23 cellular contexts compared by ENCODE assay signal in genomic region chr7:123929107-123929506, GRCh38. TPM values are rescaled to one million over a fixed set of nuclear protein-coding genes. Genes with fewer than 3 reads are reported as not detected.
DNase-seq lines count a peak whose midpoint lies in the region; ATAC-seq and TF ChIP-seq lines count a peak whose summit lies in the region.
"Had no signal": no experiment of that assay in that cellular context is flagged by ENCODE, and none has a peak within 500 bp of the region (broad histone marks: within the 10 kb centered on the region; RNA-seq: fewer than 3 reads in every experiment).

No MANE protein-coding gene starts in this region.

- H3K27me3 ChIP-seq in HCT116 (ENCODE audit: insufficient read depth, low read length): no peaks in the 10 kb centered on the region
- no peaks in the 10 kb centered on the region for H3K27me3 ChIP-seq in Peyer's patch
- no peaks in the 10 kb centered on the region for H3K27me3 ChIP-seq in foreskin keratinocyte
- H3K27me3 ChIP-seq: adrenal gland, esophagus muscularis mucosa, neutrophil, upper lobe of right lung had no signal

- no peaks in the 10 kb centered on the region for H4K20me1 ChIP-seq in HCT116 (ENCODE audit: insufficient read depth)

- TF ChIP-seq POLR2A in HCT116 (IDR thresholded peaks at IDR 0.05; ENCODE audit: borderline replicate concordance, extremely low read depth, insufficient read depth, insufficient read length): no peak
- no peak for TF ChIP-seq POLR2A in Peyer's patch (IDR thresholded peaks at IDR 0.05)

- CTCF ChIA-PET in HCT116 (lab: Charles Lee): no interaction called here

- H3K27ac ChIP-seq in HCT116 (ENCODE audit: low read depth, low read length) (no peak overlapping the region), Peyer's patch (peak overlapping the region in 3 of 4 donors; percentile 13 to 47 (median 20)), foreskin keratinocyte (no peak overlapping the region)
- H3K27ac ChIP-seq: adrenal gland, esophagus muscularis mucosa, neutrophil, upper lobe of right lung had no signal

- POLR2A ChIA-PET in HCT116 (lab: Charles Lee): no interaction called here

- BruUV-seq in HCT116 (replicated peaks; lab: Mats Ljungman, UMichigan): no TSS peak

- no peak for TF ChIP-seq RAD21 in HCT116 (IDR thresholded peaks at IDR 0.05; ENCODE audit: low read depth)

- H3K36me3 ChIP-seq in HCT116 (ENCODE audit: control insufficient read depth in 1 of 2, insufficient read depth in 2 of 2, low read length in 2 of 2) (no peaks in the 10 kb centered on the region), Peyer's patch (no peaks in the 10 kb centered on the region)
- H3K36me3 ChIP-seq: adrenal gland, esophagus muscularis mucosa, neutrophil, upper lobe of right lung had no signal

- no peaks in the 10 kb centered on the region for H3K9me3 ChIP-seq in HCT116 (ENCODE audit: control insufficient read depth in 1 of 2, insufficient read depth in 1 of 2, low read depth in 1 of 2, low read length in 2 of 2)
- no peaks in the 10 kb centered on the region for H3K9me3 ChIP-seq in Peyer's patch
- H3K9me3 ChIP-seq: adrenal gland, esophagus muscularis mucosa, neutrophil, upper lobe of right lung had no signal

- DNase-seq in HCT116 (ENCODE audit: low read depth, low spot score) (peak; percentile 58), Peyer's patch (peak in 1 of 3 donors; percentile 68), foreskin keratinocyte (peak; percentile 32 to 68), renal cortical epithelial cell (ENCODE audit: low read depth) (peak; percentile 48), NCI-H1092 treated with DMSO at 0.1 percent for 48 hours (lab: John Stamatoyannopoulos, UW) (no peak), SKM-1 treated with dmso at 0.1 percent for 144 hours (lab: John Stamatoyannopoulos, UW; ENCODE audit: unreplicated experiment) (no peak)
- no peak for DNase-seq in activated CD4-positive, CD25-positive, alpha-beta regulatory T cell treated with anti-CD3 and anti-CD28 coated beads, Interleukin-2, amount 50 U/mL, for 72 hours
- DNase-seq in effector CD4-positive, alpha-beta T cell: no peak
- DNase-seq: activated gamma-delta T cell treated with Interleukin-2 at 50 U/mL for 16 hours; adrenal gland; CD4-positive, alpha-beta memory T cell; DND-41; NCI-H1436 treated with DMSO at 0.1 percent for 48 hours; NCI-H526; retina; SHP77; upper lobe of right lung had no signal

- ATAC-seq in HCT116: peak; percentile 90
- ATAC-seq in foreskin keratinocyte: peak; percentile 78
- ATAC-seq: upper lobe of right lung had no signal

- H3K4me1 ChIP-seq in HCT116 (ENCODE audit: control insufficient read depth in 1 of 2, insufficient read depth in 2 of 2, low read length in 2 of 2) (peaks cover 6 to 15% of the 10 kb centered on the region in 2 experiments; a peak in 3 of 4 replicates), Peyer's patch (peaks cover 0 to 5% (median 0%) of the 10 kb centered on the region in 4 donors), foreskin keratinocyte (no peaks in the 10 kb centered on the region)
- H3K4me1 ChIP-seq: adrenal gland, esophagus muscularis mucosa, upper lobe of right lung had no signal

- no peaks in the 10 kb centered on the region for H3K79me2 ChIP-seq in HCT116 (ENCODE audit: insufficient read depth, low read length)

- H3K4me2 ChIP-seq in HCT116 (ENCODE audit: low read length): peak overlapping the region; percentile 56

- H2AFZ ChIP-seq in HCT116 (ENCODE audit: low read depth, low read length, poor library complexity, severe bottlenecking): peak overlapping the region; percentile 63

- RAD21 ChIA-PET in HCT116 (lab: Charles Lee; ENCODE audit: low non-redundant PET in 1 of 2, low total read pairs in 2 of 2, uncharacterized antibody in 2 of 2, unreplicated experiment in 2 of 2): no interaction called here

- intact Hi-C loops in HCT116 (cut with micrococcal nuclease): no loop called here

- H3K4me3 ChIP-seq in HCT116 (replicated peaks in 1 of 2; ENCODE audit: low read depth in 1 of 2, low read length in 2 of 2): no peak overlapping the region; a peak in 1 of 4 replicates
- H3K4me3 ChIP-seq in Peyer's patch: no peak overlapping the region
- H3K4me3 ChIP-seq: adrenal gland, esophagus muscularis mucosa, upper lobe of right lung had no signal

- no peaks in the 10 kb centered on the region for H3K9me2 ChIP-seq in HCT116 (ENCODE audit: insufficient read depth)

- H3K9ac ChIP-seq in HCT116 (ENCODE audit: low read length): no peak overlapping the region

- TF ChIP-seq CTCF in HCT116 (IDR thresholded peaks at IDR 0.05 in 2 of 3, conservative IDR thresholded peaks at IDR 0.05 in 1 of 3; ENCODE audit: borderline replicate concordance in 1 of 3, insufficient read depth in 1 of 3, low read depth in 2 of 3, low read length in 2 of 3): no peak
- TF ChIP-seq CTCF in Peyer's patch (IDR thresholded peaks at IDR 0.05): no peak
- no peak for TF ChIP-seq CTCF in foreskin keratinocyte (conservative IDR thresholded peaks at IDR 0.05)

TF ChIP-seq in HCT116, 20 proteins besides CTCF, POLR2A, EP300 and RAD21 (continues in another document):
- TF ChIP-seq TCF7L2 (IDR thresholded peaks at IDR 0.05; ENCODE audit: borderline replicate concordance, extremely low read depth, insufficient read depth, insufficient read length): no peak
- no peak for TF ChIP-seq REST (IDR thresholded peaks at IDR 0.05; ENCODE audit: low read depth)
- TF ChIP-seq SP1 (IDR thresholded peaks at IDR 0.05; ENCODE audit: low read depth): peak; percentile 66
- TF ChIP-seq MAX (IDR thresholded peaks at IDR 0.05): peak; percentile 38; the same call in 1 of the 2 replicates
- peak; percentile 91 for TF ChIP-seq FOSL1 (IDR thresholded peaks at IDR 0.05; ENCODE audit: low read depth)
- TF ChIP-seq SIN3A (IDR thresholded peaks at IDR 0.05; ENCODE audit: low read depth): no peak
- no peak for TF ChIP-seq EZH2phosphoT487 (IDR thresholded peaks at IDR 0.05; ENCODE audit: borderline replicate concordance)
- TF ChIP-seq ATF3 (IDR thresholded peaks at IDR 0.05): no peak
- TF ChIP-seq YY1 (IDR thresholded peaks at IDR 0.05; ENCODE audit: extremely low read depth, insufficient replicate concordance, low read depth, low read length): no peak
- no peak for TF ChIP-seq EZH2 (IDR thresholded peaks at IDR 0.05)
- peak; percentile 43; the same call in 1 of the 2 replicates for TF ChIP-seq POLR2AphosphoS5 (IDR thresholded peaks at IDR 0.05; ENCODE audit: low read depth, low read length)
- TF ChIP-seq EGR1 (IDR thresholded peaks at IDR 0.05; ENCODE audit: low read depth): no peak
- no peak for TF ChIP-seq ZFX (IDR thresholded peaks at IDR 0.05)
- 0 out of 2 replicates have a peak, but pooled peaks have one; percentile 10 for TF ChIP-seq CEBPB (IDR thresholded peaks at IDR 0.05; ENCODE audit: low read depth)
- peak; percentile 69; the same call in 1 of the 2 replicates for TF ChIP-seq CBX3 (IDR thresholded peaks at IDR 0.05; ENCODE audit: low read depth)
- no peak for TF ChIP-seq SRF (IDR thresholded peaks at IDR 0.05; ENCODE audit: low read depth)

RNA-seq across cellular contexts. Expression of gene SPAM1, which starts 4.1 kb away (rescaled TPM):
- total RNA-seq in HCT116 (2021; ENCODE audit: unreplicated experiment) (not detected), Peyer's patch (1 to 10 TPM in 2 of 4 donors, not detected in 2; 1.1 TPM), foreskin keratinocyte (not detected in 2 replicates), renal cortical epithelial cell (not detected in 2 replicates)
- polyA plus RNA-seq in HCT116 (2012): not detected in 2 replicates
- polyA plus RNA-seq in foreskin keratinocyte: not detected in 2 replicates
- total RNA-seq: adrenal gland; CD4-positive, alpha-beta memory T cell; dermis microvascular lymphatic vessel endothelial cell; esophagus muscularis mucosa; H4; lower leg skin; T-helper 1 cell treated with Interleukin-12 subunit alpha and Interleukin-12 subunit beta and Interleukin-4 antibody, amounts not matched to agents 30 ng/mL and 1 ng/mL, for 36 hours; upper lobe of right lung had no signal
- polyA plus RNA-seq: adrenal gland; CD4-positive, alpha-beta memory T cell had no signal

Comparison
In these comparisons a context has a peak if more than half of its experiments do, and no peak if none do; other contexts are left out.
1. DNase-seq: peak in HCT116 (single experiment), foreskin keratinocyte (2 of 2) and renal cortical epithelial cell (single experiment); none in NCI-H1092 treated with DMSO at 0.1 percent for 48 hours (single experiment), SKM-1 treated with dmso at 0.1 percent for 144 hours (single experiment), activated CD4-positive, CD25-positive, alpha-beta regulatory T cell treated with anti-CD3 and anti-CD28 coated beads, Interleukin-2, amount 50 U/mL, for 72 hours (single experiment) and effector CD4-positive, alpha-beta T cell (single experiment).
2. H3K27ac ChIP-seq: peak in Peyer's patch (3 of 4); none in HCT116 (single experiment) and foreskin keratinocyte (single experiment).